18 cellular contexts compared by ENCODE assay signal in the genomic region with DNA sequence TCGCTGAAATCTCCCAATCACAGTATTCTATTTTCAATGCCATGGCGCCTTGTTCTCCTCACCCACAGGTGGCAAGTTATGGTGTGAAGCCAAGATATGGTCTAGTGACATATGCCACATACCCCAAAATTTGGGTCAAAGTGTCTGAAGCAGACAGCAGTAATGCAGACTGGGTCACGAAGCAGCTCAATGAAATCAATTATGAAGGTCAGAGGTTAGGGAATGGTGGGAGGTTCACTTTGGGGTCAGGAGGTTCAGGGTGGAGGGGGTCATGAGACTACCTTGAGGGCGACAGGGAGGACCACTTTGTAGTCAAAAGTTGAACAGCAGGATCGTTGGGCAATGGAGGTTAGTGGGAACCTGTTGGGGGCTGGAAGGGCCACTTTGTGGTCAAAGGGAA. TPM values are rescaled to one million over a fixed set of nuclear protein-coding genes. Genes with fewer than 3 reads are reported as not detected.
"Had no signal": no experiment of that assay in that cellular context is flagged by ENCODE, and none has a peak within 500 bp of the region (broad histone marks: within the 10 kb centered on the region; RNA-seq: fewer than 3 reads in every experiment).

No MANE protein-coding gene starts in this region.

- ATAC-seq: left colon had no signal

- H3K9me3 ChIP-seq: colonic mucosa, neutrophil, transverse colon, vagina had no signal

- H3K9me3 Mint-ChIP-seq: activated naive CD4-positive, alpha-beta T cell treated with anti-CD3 and anti-CD28 coated beads, Interleukin-2, amount 10 ng/mL, durations not matched to agents 7 days and 5 days; activated T-helper 2 cell treated with anti-CD3 and anti-CD28 coated beads, Interferon-gamma antibody, Interleukin-2, Interleukin-4, amounts not matched to agents 10 μg/mL and 5 μg/mL and 100 μg/mL, durations not matched to agents 14 hours and 24 hours and 36 hours; naive thymus-derived CD4-positive, alpha-beta T cell had no signal

- DNase-seq: activated CD4-positive, alpha-beta T cell treated with anti-CD3 and anti-CD28 coated beads for 1 hour; activated CD4-positive, alpha-beta T cell treated with anti-CD3 and anti-CD28 coated beads, Interleukin-2, amount 50 U/mL, for 48 hours; activated naive CD4-positive, alpha-beta T cell treated with anti-CD3 and anti-CD28 coated beads, Interleukin-2, amount 10 ng/mL, durations not matched to agents 7 days and 5 days; caudate nucleus; colonic mucosa; left colon; naive thymus-derived CD4-positive, alpha-beta T cell; stimulated activated CD4-positive, alpha-beta T cell treated with anti-CD3 and anti-CD28 coated beads, Interleukin-4, amount 100 ng/mL, for 24 hours; stimulated activated naive CD4-positive, alpha-beta T cell treated with Interleukin-2 at 50 U/mL for 16 hours; substantia nigra; T-helper 1 cell; transverse colon had no signal

- H3K4me3 Mint-ChIP-seq: activated naive CD4-positive, alpha-beta T cell treated with anti-CD3 and anti-CD28 coated beads, Interleukin-2, amount 10 ng/mL, durations not matched to agents 7 days and 5 days; naive thymus-derived CD4-positive, alpha-beta T cell had no signal

- H3K27ac ChIP-seq: colonic mucosa, neutrophil, transverse colon, vagina, VCaP had no signal

- H3K36me3 ChIP-seq: colonic mucosa had no signal

- H3K4me3 ChIP-seq: colonic mucosa, skin epidermis, transverse colon, vagina had no signal

- H3K27ac Mint-ChIP-seq: activated naive CD4-positive, alpha-beta T cell treated with anti-CD3 and anti-CD28 coated beads, Interleukin-2, amount 10 ng/mL, durations not matched to agents 7 days and 5 days; activated T-helper 2 cell treated with anti-CD3 and anti-CD28 coated beads, Interferon-gamma antibody, Interleukin-2, Interleukin-4, amounts not matched to agents 10 μg/mL and 5 μg/mL and 100 μg/mL, durations not matched to agents 14 hours and 24 hours and 36 hours had no signal

- H3K27me3 ChIP-seq: colonic mucosa, transverse colon, vagina had no signal

RNA-seq across cellular contexts. Expression of a gene that starts 20.8 kb away (rescaled TPM):
- total RNA-seq: lung microvascular endothelial cell had no signal
